Comparison of ENCODE assay signal across 8 cellular contexts in the genomic region with DNA sequence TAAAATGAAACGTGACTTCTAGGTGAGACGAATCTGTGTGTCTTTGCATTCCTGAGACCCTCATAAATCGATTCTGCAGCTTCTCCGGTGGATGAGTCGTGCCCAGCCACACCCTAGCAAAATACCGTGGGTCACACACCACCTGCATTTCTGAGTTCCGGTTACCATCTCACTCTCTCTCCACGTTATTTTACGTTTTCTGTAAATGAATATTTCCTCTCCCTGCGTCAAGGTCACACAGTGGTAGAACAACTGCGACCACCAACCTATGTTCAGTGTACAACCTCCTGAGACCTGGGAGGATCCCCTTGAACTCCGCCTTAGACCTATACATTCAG. TPM values are rescaled to one million over a fixed set of nuclear protein-coding genes. Genes with fewer than 3 reads are reported as not detected.
DNase-seq lines count a peak whose midpoint lies in the region; ATAC-seq, FAIRE-seq and TF ChIP-seq lines count a peak whose summit lies in the region.

No MANE protein-coding gene starts in this region.

- no peak for FAIRE-seq in kidney (lab: Jason Lieb, UNC)

- H3K4me3 ChIP-seq in WI38 (ENCODE audit: low read depth, low read length) (peak overlapping the region; percentile 97), kidney (ENCODE audit: low read length in 2 of 2) (peak overlapping the region; percentile 67 to 92), tibial artery (peak overlapping the region; percentile 82 to 97)

- peak overlapping the region; percentile 89 to 97 for H3K27ac ChIP-seq in kidney (ENCODE audit: low read depth in 2 of 2, low read length in 2 of 2)
- peak overlapping the region; percentile 96 to 99 for H3K27ac ChIP-seq in tibial artery

- H3K27me3 Mint-ChIP-seq in activated T-cell treated with anti-CD3 and anti-CD28 coated beads, Interleukin-2, amount 50 U/mL, for 72 hours (ENCODE audit: low read depth), result no peaks in the 10 kb centered on the region

- peaks cover 3 to 4% of the 10 kb centered on the region in 2 donors for H3K36me3 Mint-ChIP-seq in activated T-cell treated with anti-CD3 and anti-CD28 coated beads, Interleukin-2, amount 50 U/mL, for 72 hours (ENCODE audit: insufficient read depth in 2 of 2)

- TF ChIP-seq CTCF in WI38 (IDR thresholded peaks at IDR 0.05; ENCODE audit: low read depth, low read length), result no peak
- TF ChIP-seq CTCF in kidney (IDR thresholded peaks at IDR 0.05; ENCODE audit: borderline replicate concordance, extremely low read depth, insufficient read depth), result no peak
- no peak for TF ChIP-seq CTCF in tibial artery (IDR thresholded peaks at IDR 0.05)

- H3K4me1 Mint-ChIP-seq in activated T-cell treated with anti-CD3 and anti-CD28 coated beads, Interleukin-2, amount 50 U/mL, for 72 hours (ENCODE audit: low read depth), result peaks cover 36% of the 10 kb centered on the region

- H3K4me1 ChIP-seq in kidney (ENCODE audit: control insufficient read depth in 1 of 2, insufficient read depth in 1 of 2, low read depth in 1 of 2, low read length in 2 of 2) (peaks cover 5 to 9% of the 10 kb centered on the region in 2 donors), tibial artery (peaks cover 0 to 52% (median 29%) of the 10 kb centered on the region in 4 donors)

- H3K9ac ChIP-seq in kidney (ENCODE audit: low read length in 2 of 2), result peak overlapping the region; percentile 61 to 91

- H3K4me3 Mint-ChIP-seq in activated T-cell treated with anti-CD3 and anti-CD28 coated beads, Interleukin-2, amount 50 U/mL, for 72 hours, result no peak overlapping the region

- no peaks in the 10 kb centered on the region for H3K9me3 Mint-ChIP-seq in activated T-cell treated with anti-CD3 and anti-CD28 coated beads, Interleukin-2, amount 50 U/mL, for 72 hours

- intact Hi-C loops in kidney (cut with DNase I), result no loop called here
- intact Hi-C loops in tibial artery (cut with DNase I; ENCODE audit: low total_unique reads), result no loop called here

- H3K27me3 ChIP-seq in tibial artery, result no peaks in the 10 kb centered on the region

- H3K9me3 ChIP-seq in kidney (ENCODE audit: control insufficient read depth in 1 of 2, low read length in 2 of 2) (no peaks in the 10 kb centered on the region), tibial artery (no peaks in the 10 kb centered on the region)

- H3K27ac Mint-ChIP-seq in activated T-cell treated with anti-CD3 and anti-CD28 coated beads, Interleukin-2, amount 50 U/mL, for 72 hours, result no peak overlapping the region

- peaks cover 0 to 4% of the 10 kb centered on the region in 2 donors for H3K36me3 ChIP-seq in kidney (ENCODE audit: control insufficient read depth in 1 of 2, insufficient read depth in 2 of 2, low read length in 2 of 2)
- peaks cover 0 to 5% (median 0%) of the 10 kb centered on the region in 3 donors for H3K36me3 ChIP-seq in tibial artery

- peak; percentile 8 to 10 for DNase-seq in activated T-cell treated with anti-CD3 and anti-CD28 coated beads, Interleukin-2, amount 50 U/mL, for 72 hours
- DNase-seq in activated T-cell treated with anti-CD3 and anti-CD28 coated beads for 4 hours, result no peak
- DNase-seq in kidney, result no peak
- no peak for DNase-seq in tibial artery
- no peak for DNase-seq in ecto neural progenitor cell (ENCODE audit: low spot score)
- no peak for DNase-seq in GM19240 (ENCODE audit: insufficient read length, low spot score)

- ATAC-seq in activated T-cell treated with anti-CD3 and anti-CD28 coated beads, Interleukin-2, amount 50 U/mL, for 72 hours (replicated peaks in 1 of 2), result no peak
- ATAC-seq in HG03442 (IDR thresholded peaks at IDR 0.05; ENCODE audit: unreplicated experiment), result no peak

RNA-seq across cellular contexts. Expression of gene YWHAH, which starts 1.1 kb away (rescaled TPM):
- total RNA-seq in activated T-cell treated with anti-CD3 and anti-CD28 coated beads, Interleukin-2, amount 50 U/mL, for 72 hours, result 10 to 100 TPM; 74.2 to 76.8 TPM
- total RNA-seq in kidney, result 274 TPM
- polyA plus RNA-seq in kidney (ENCODE audit: insufficient read depth, low read depth, low replicate concordance), result 82.0 TPM

Comparison
In these comparisons a context has a peak if more than half of its experiments do, and no peak if none do; other contexts are left out.
1. DNase-seq: peak in activated T-cell treated with anti-CD3 and anti-CD28 coated beads, Interleukin-2, amount 50 U/mL, for 72 hours (2 of 2); none in activated T-cell treated with anti-CD3 and anti-CD28 coated beads for 4 hours (single experiment), kidney (single experiment), tibial artery (0 of 2), ecto neural progenitor cell (single experiment) and GM19240 (single experiment).
2. Peak in every context shown above with its lines, with median percentiles within 50 percentile points of each other: H3K4me3 ChIP-seq.